In the genomic region with DNA sequence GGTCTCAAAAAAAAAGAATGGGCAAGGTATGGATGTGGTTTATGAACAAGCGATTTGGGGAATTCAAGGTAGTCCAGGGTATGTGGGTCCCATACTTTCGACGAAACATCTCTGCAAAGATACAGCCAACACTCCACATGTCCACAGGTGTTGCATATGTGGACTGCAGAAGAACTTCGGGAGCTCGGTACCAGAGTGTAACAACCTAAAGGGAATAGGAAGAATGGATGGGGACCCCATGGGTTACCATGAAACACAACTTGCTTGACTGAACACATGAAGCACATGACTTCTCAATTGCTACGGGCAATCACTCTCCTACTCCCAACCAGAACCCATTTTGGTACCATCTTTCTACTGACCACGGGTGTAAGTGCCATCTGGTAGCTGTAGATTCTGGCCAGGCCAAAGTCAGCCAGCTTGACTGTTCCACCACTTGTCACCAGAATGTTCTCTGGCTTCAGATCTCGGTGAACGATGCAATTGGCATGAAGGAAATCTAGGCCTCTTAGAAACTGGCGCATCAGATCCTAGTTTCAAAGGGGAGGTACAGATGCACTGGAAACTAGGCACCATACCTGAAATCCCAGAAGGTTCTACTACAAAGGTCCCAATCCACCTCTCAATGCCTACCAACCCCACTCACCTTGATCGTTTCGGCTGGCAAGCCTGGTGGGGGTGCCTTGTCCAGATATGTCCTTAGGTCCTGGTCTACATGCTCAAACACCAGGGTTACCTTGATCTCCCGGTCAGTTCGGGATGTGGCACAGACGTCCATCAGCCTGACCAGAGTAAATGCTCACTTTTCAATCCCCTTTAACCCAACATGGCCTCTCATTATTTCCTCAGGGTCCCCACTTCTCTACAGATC, we compare ENCODE assay signal across 1 cellular context.
TF ChIP-seq lines count a peak whose summit lies in the region.

No MANE protein-coding gene starts in this region.

TF ChIP-seq in GM12878, 131 proteins besides CTCF, POLR2A, EP300 and RAD21:
- TF ChIP-seq MTA3 (IDR thresholded peaks at IDR 0.05; ENCODE audit: borderline replicate concordance, low read length) (peak; percentile 17; the same call in 1 of the 2 replicates), NBN (IDR thresholded peaks at IDR 0.05) (no peak), KDM1A (IDR thresholded peaks at IDR 0.05; ENCODE audit: borderline replicate concordance) (no peak), PML (IDR thresholded peaks at IDR 0.05; ENCODE audit: low read length) (0 out of 2 replicates have a peak, but pooled peaks have one; percentile 27), POLR2AphosphoS5 (IDR thresholded peaks at IDR 0.05; ENCODE audit: low read length) (peak; percentile 36; the same call in 1 of the 2 replicates), WRNIP1 (IDR thresholded peaks at IDR 0.05; ENCODE audit: borderline replicate concordance, low read depth, low read length) (0 out of 2 replicates have a peak, but pooled peaks have one; percentile 31), ZNF622 (IDR thresholded peaks at IDR 0.05) (no peak)
- TF ChIP-seq, protein P1, sequence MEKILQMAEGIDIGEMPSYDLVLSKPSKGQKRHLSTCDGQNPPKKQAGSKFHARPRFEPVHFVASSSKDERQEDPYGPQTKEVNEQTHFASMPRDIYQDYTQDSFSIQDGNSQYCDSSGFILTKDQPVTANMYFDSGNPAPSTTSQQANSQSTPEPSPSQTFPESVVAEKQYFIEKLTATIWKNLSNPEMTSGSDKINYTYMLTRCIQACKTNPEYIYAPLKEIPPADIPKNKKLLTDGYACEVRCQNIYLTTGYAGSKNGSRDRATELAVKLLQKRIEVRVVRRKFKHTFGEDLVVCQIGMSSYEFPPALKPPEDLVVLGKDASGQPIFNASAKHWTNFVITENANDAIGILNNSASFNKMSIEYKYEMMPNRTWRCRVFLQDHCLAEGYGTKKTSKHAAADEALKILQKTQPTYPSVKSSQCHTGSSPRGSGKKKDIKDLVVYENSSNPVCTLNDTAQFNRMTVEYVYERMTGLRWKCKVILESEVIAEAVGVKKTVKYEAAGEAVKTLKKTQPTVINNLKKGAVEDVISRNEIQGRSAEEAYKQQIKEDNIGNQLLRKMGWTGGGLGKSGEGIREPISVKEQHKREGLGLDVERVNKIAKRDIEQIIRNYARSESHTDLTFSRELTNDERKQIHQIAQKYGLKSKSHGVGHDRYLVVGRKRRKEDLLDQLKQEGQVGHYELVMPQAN (conservative IDR thresholded peaks at IDR 0.05) = no peak
TF ChIP-seq in GM12878: peak in this region for 4.
